25 cellular contexts compared by ENCODE assay signal in genomic region chr4:158131037-158131436, GRCh38. TPM values are rescaled to one million over a fixed set of nuclear protein-coding genes. Genes with fewer than 3 reads are reported as not detected.
DNase-seq lines count a peak whose midpoint lies in the region; TF ChIP-seq lines count a peak whose summit lies in the region.
"Had no signal": no experiment of that assay in that cellular context is flagged by ENCODE, and none has a peak within 500 bp of the region (broad histone marks: within the 10 kb centered on the region; RNA-seq: fewer than 3 reads in every experiment).

No MANE protein-coding gene starts in this region.

- H3K79me2 ChIP-seq in mesendoderm (ENCODE audit: control insufficient read depth, insufficient read depth, low read length) = no peaks in the 10 kb centered on the region

- no peak overlapping the region for H3K56ac ChIP-seq in mesendoderm (ENCODE audit: low read length)

- H2BK15ac ChIP-seq in mesendoderm (replicated peaks; ENCODE audit: low read depth) = no peak overlapping the region

- no peak overlapping the region for H3K4ac ChIP-seq in mesendoderm (ENCODE audit: low read depth, low read length)

- H3K27me3 Mint-ChIP-seq in chondrocyte (ENCODE audit: low read depth) = no peaks in the 10 kb centered on the region
- H3K27me3 Mint-ChIP-seq: activated CD4-positive, alpha-beta memory T cell treated with anti-CD3 and anti-CD28 coated beads, Interleukin-2, amount 10 ng/mL, durations not matched to agents 7 days and 5 days; activated naive CD4-positive, alpha-beta T cell treated with anti-CD3 and anti-CD28 coated beads, Interleukin-2, amount 10 ng/mL, durations not matched to agents 7 days and 5 days; activated T-cell treated with anti-CD3 and anti-CD28 coated beads, Interleukin-2, amount 50 U/mL, for 24 hours; brain; stimulated activated memory B cell treated with anti-CD40 and anti-IgM and Interleukin-4, amounts not matched to agents 10 μg/mL and 1 μg/mL and 100 μg/mL, for 72 hours; type B pancreatic cell had no signal

- TF ChIP-seq CTCF in AG09319 (IDR thresholded peaks at IDR 0.05; ENCODE audit: low read depth, low read length) (no peak), fibroblast of the aortic adventitia (IDR thresholded peaks at IDR 0.05; ENCODE audit: insufficient read depth, low read length) (no peak), chondrocyte (IDR thresholded peaks at IDR 0.05) (no peak), GM10266 (IDR thresholded peaks at IDR 0.05; ENCODE audit: control insufficient read depth, insufficient read depth, low read depth, missing control alignments) (no peak)

- no peak overlapping the region for H3K4me3 ChIP-seq in fibroblast of the aortic adventitia (ENCODE audit: low read depth, low read length)
- H3K4me3 ChIP-seq in mesendoderm (ENCODE audit: low read length) = no peak overlapping the region

- H3K4me1 ChIP-seq in mesendoderm (ENCODE audit: control insufficient read depth, low read depth, low read length) = no peaks in the 10 kb centered on the region

- H3K4me3 Mint-ChIP-seq in chondrocyte (ENCODE audit: unreplicated experiment) = no peak overlapping the region
- H3K4me3 Mint-ChIP-seq: activated CD4-positive, alpha-beta memory T cell treated with anti-CD3 and anti-CD28 coated beads, Interleukin-2, amount 10 ng/mL, durations not matched to agents 7 days and 5 days; activated naive CD4-positive, alpha-beta T cell treated with anti-CD3 and anti-CD28 coated beads, Interleukin-2, amount 10 ng/mL, durations not matched to agents 7 days and 5 days; activated T-cell treated with anti-CD3 and anti-CD28 coated beads, Interleukin-2, amount 50 U/mL, for 24 hours; brain; mesothelial cell of epicardium; neural crest cell; stimulated activated memory B cell treated with anti-CD40 and anti-IgM and Interleukin-4, amounts not matched to agents 10 μg/mL and 1 μg/mL and 100 μg/mL, for 72 hours; type B pancreatic cell had no signal

- H3K4me1 Mint-ChIP-seq in chondrocyte (ENCODE audit: low read depth) = peaks cover 8% of the 10 kb centered on the region
- H3K4me1 Mint-ChIP-seq: activated CD4-positive, alpha-beta memory T cell treated with anti-CD3 and anti-CD28 coated beads, Interleukin-2, amount 10 ng/mL, durations not matched to agents 7 days and 5 days; activated naive CD4-positive, alpha-beta T cell treated with anti-CD3 and anti-CD28 coated beads, Interleukin-2, amount 10 ng/mL, durations not matched to agents 7 days and 5 days; brain; neural crest cell; stimulated activated memory B cell treated with anti-CD40 and anti-IgM and Interleukin-4, amounts not matched to agents 10 μg/mL and 1 μg/mL and 100 μg/mL, for 72 hours had no signal

- H2AK5ac ChIP-seq in mesendoderm (ENCODE audit: low read length) = no peak overlapping the region

- H3K9ac ChIP-seq in mesendoderm (ENCODE audit: low read length) = no peak overlapping the region

- H3K4me2 ChIP-seq in mesendoderm (ENCODE audit: low read length) = no peak overlapping the region

- H3K23ac ChIP-seq in mesendoderm (ENCODE audit: low read length) = no peak overlapping the region

- H3K79me1 ChIP-seq in mesendoderm (ENCODE audit: low read length) = no peaks in the 10 kb centered on the region

- peak overlapping the region; percentile 56 for H4K8ac ChIP-seq in mesendoderm (ENCODE audit: low read depth, low read length)

- no CpG with 5 or more reads among the region's 1 CpG for WGBS in mesendoderm (ENCODE audit: extremely low coverage, insufficient coverage, low lambda C conversion rate)

- no peaks in the 10 kb centered on the region for H3K9me3 Mint-ChIP-seq in chondrocyte (ENCODE audit: low read depth)
- H3K9me3 Mint-ChIP-seq: activated CD4-positive, alpha-beta memory T cell treated with anti-CD3 and anti-CD28 coated beads, Interleukin-2, amount 10 ng/mL, durations not matched to agents 7 days and 5 days; activated naive CD4-positive, alpha-beta T cell treated with anti-CD3 and anti-CD28 coated beads, Interleukin-2, amount 10 ng/mL, durations not matched to agents 7 days and 5 days; activated T-cell treated with anti-CD3 and anti-CD28 coated beads, Interleukin-2, amount 50 U/mL, for 24 hours; brain; mesothelial cell of epicardium; stimulated activated memory B cell treated with anti-CD40 and anti-IgM and Interleukin-4, amounts not matched to agents 10 μg/mL and 1 μg/mL and 100 μg/mL, for 72 hours; type B pancreatic cell had no signal

- no peaks in the 10 kb centered on the region for H3K36me3 ChIP-seq in mesendoderm (ENCODE audit: control insufficient read depth, insufficient read depth, low read length)
- H3K36me3 ChIP-seq: WERI-Rb-1 had no signal

- H4K5ac ChIP-seq in mesendoderm (ENCODE audit: low read length) = no peak overlapping the region

- peaks cover 17% of the 10 kb centered on the region for H3K36me3 Mint-ChIP-seq in chondrocyte (ENCODE audit: low read depth)
- H3K36me3 Mint-ChIP-seq: activated naive CD4-positive, alpha-beta T cell treated with anti-CD3 and anti-CD28 coated beads, Interleukin-2, amount 10 ng/mL, durations not matched to agents 7 days and 5 days; brain; stimulated activated memory B cell treated with anti-CD40 and anti-IgM and Interleukin-4, amounts not matched to agents 10 μg/mL and 1 μg/mL and 100 μg/mL, for 72 hours had no signal

- H3K27me3 ChIP-seq in mesendoderm (ENCODE audit: insufficient read depth, low read length, poor library complexity) = no peaks in the 10 kb centered on the region

- peak; percentile 63 for DNase-seq in AG09319 (ENCODE audit: extremely low read depth, low read depth)
- DNase-seq in NCI-H446 treated with DMSO at 0.1 percent for 48 hours (lab: John Stamatoyannopoulos, UW) = peak; percentile 59
- peak; percentile 88 for DNase-seq in fibroblast of the aortic adventitia (ENCODE audit: low read depth)
- DNase-seq in mesendoderm = no peak
- no peak for DNase-seq in RKO (ENCODE audit: low spot score)
- DNase-seq in chondrocyte (ENCODE audit: low spot score) = no peak
- no peak for DNase-seq in activated naive CD4-positive, alpha-beta T cell (lab: John Stamatoyannopoulos, UW)
- DNase-seq in GM10266 (ENCODE audit: extremely low spot score) = no peak
- DNase-seq: activated CD4-positive, alpha-beta memory T cell treated with anti-CD3 and anti-CD28 coated beads, Interleukin-2, amount 10 ng/mL, durations not matched to agents 7 days and 5 days; activated naive CD4-positive, alpha-beta T cell treated with anti-CD3 and anti-CD28 coated beads, Interleukin-2, amount 10 ng/mL, durations not matched to agents 7 days and 5 days; activated T-cell treated with anti-CD3 and anti-CD28 coated beads, Interleukin-2, amount 50 U/mL, for 24 hours; cortex of kidney; erythroblast; NCI-H1048; NCI-H2081 treated with DMSO at 0.1 percent for 48 hours; NCI-H526; SHP77 treated with DMSO at 0.1 percent for 48 hours; stimulated activated CD4-positive, alpha-beta T cell treated with anti-CD3 and anti-CD28 coated beads, Interleukin-15, amount 100 ng/mL, for 24 hours; WERI-Rb-1 had no signal

- H3K18ac ChIP-seq in mesendoderm (ENCODE audit: low read length) = no peak overlapping the region

- no peak overlapping the region for H3K27ac ChIP-seq in mesendoderm (ENCODE audit: low read depth, low read length)
- H3K27ac ChIP-seq: WERI-Rb-1 had no signal

- H3K27ac Mint-ChIP-seq in chondrocyte (ENCODE audit: unreplicated experiment) = no peak overlapping the region
- H3K27ac Mint-ChIP-seq: activated CD4-positive, alpha-beta memory T cell treated with anti-CD3 and anti-CD28 coated beads, Interleukin-2, amount 10 ng/mL, durations not matched to agents 7 days and 5 days; activated naive CD4-positive, alpha-beta T cell treated with anti-CD3 and anti-CD28 coated beads, Interleukin-2, amount 10 ng/mL, durations not matched to agents 7 days and 5 days; activated T-cell treated with anti-CD3 and anti-CD28 coated beads, Interleukin-2, amount 50 U/mL, for 24 hours; mesothelial cell of epicardium; stimulated activated memory B cell treated with anti-CD40 and anti-IgM and Interleukin-4, amounts not matched to agents 10 μg/mL and 1 μg/mL and 100 μg/mL, for 72 hours; type B pancreatic cell had no signal

- no peak overlapping the region for H2BK5ac ChIP-seq in mesendoderm (ENCODE audit: low read length)

- no peak overlapping the region for H2BK120ac ChIP-seq in mesendoderm (ENCODE audit: low read depth, low read length)

RNA-seq across cellular contexts. Expression of gene GASK1B, which starts 41.8 kb away (rescaled TPM):
- total RNA-seq in fibroblast of the aortic adventitia (ENCODE audit: low replicate concordance) (22.3 and 37.6 TPM in 2 replicates), chondrocyte (36.2 to 139 TPM (median 37.6 TPM) in 3 replicates)
- 0.06 TPM for polyA plus RNA-seq in mesendoderm (2013, experiment 1 of 2)
- 0.03 TPM for polyA plus RNA-seq in mesendoderm (2013, experiment 2 of 2)
- total RNA-seq: activated CD4-positive, alpha-beta memory T cell treated with anti-CD3 and anti-CD28 coated beads, Interleukin-2, amount 10 ng/mL, durations not matched to agents 7 days and 5 days; T-helper 1 cell treated with Interleukin-12 subunit alpha and Interleukin-12 subunit beta and Interleukin-4 antibody, amounts not matched to agents 30 ng/mL and 1 ng/mL, for 36 hours had no signal

Comparison
In these comparisons a context has a peak if more than half of its experiments do, and no peak if none do; other contexts are left out.
1. DNase-seq: peak in AG09319 (single experiment), NCI-H446 treated with DMSO at 0.1 percent for 48 hours (single experiment) and fibroblast of the aortic adventitia (single experiment); none in mesendoderm (single experiment), RKO (single experiment), chondrocyte (single experiment), activated naive CD4-positive, alpha-beta T cell (0 of 4) and GM10266 (single experiment).